ENCODE assay signal across 8 cellular contexts in genomic region chr4:118968006-118968405, GRCh38.
DNase-seq lines count a peak whose midpoint lies in the region; ATAC-seq, FAIRE-seq and TF ChIP-seq lines count a peak whose summit lies in the region.

No MANE protein-coding gene starts in this region.

- H3K9me3 ChIP-seq in small intestine (ENCODE audit: control insufficient read depth, low read depth): no peaks in the 10 kb centered on the region

- WGBS in small intestine, 3 donors: 9 to 35% (median 19%) methylated on average over 1 of the region's 1 CpG

- H3K27me3 ChIP-seq in small intestine (ENCODE audit: control insufficient read depth in 2 of 2, insufficient read depth in 2 of 2, low read length in 2 of 2): no peaks in the 10 kb centered on the region

- peak; percentile 100 for ATAC-seq in GM21825 (IDR thresholded peaks at IDR 0.05; ENCODE audit: unreplicated experiment)

- H3K4me3 ChIP-seq in small intestine (ENCODE audit: low read depth in 1 of 2, low read length in 2 of 2): no peak overlapping the region

- in situ Hi-C loops in KBM-7 (cut with MboI; ENCODE audit: low pct_unique_long_range_greater_than_20kb, low sequenced_read_pairs): no loop called here

- TF ChIP-seq POLR2A in GM12892 (IDR thresholded peaks at IDR 0.05; ENCODE audit: low read depth, low read length): peak; percentile 45; the same call in 1 of the 2 replicates

- DNase-seq in GM12892 (ENCODE audit: insufficient read length) (peak; percentile 29), KBM-7 (peak; percentile 90), amniotic epithelial cell (ENCODE audit: low read depth) (peak; percentile 95), iPS DF 4.7 (ENCODE audit: extremely low read depth, low spot score) (peak; percentile 62), small intestine (peak; percentile 73), NCI-H1105 (lab: John Stamatoyannopoulos, UW) (no peak), T-helper 9 cell (no peak)

- H3K4me1 ChIP-seq in small intestine (ENCODE audit: control insufficient read depth in 2 of 2, insufficient read depth in 1 of 2, low read depth in 1 of 2, low read length in 1 of 2): peaks cover 0 to 8% of the 10 kb centered on the region in 2 donors

- FAIRE-seq in GM12892 (lab: Jason Lieb, UNC) (peak; percentile 92), small intestine (lab: Jason Lieb, UNC) (no peak)

- H3K27ac ChIP-seq in small intestine (ENCODE audit: low read depth in 1 of 2, low read length in 1 of 2): peak overlapping the region; percentile 72 to 84

- no peaks in the 10 kb centered on the region for H3K36me3 ChIP-seq in small intestine (ENCODE audit: control insufficient read depth in 2 of 2, insufficient read depth in 2 of 2, low read length in 2 of 2)

Comparison
In these comparisons a context has a peak if more than half of its experiments do, and no peak if none do; other contexts are left out.
1. DNase-seq: peak in GM12892 (single experiment), KBM-7 (single experiment), amniotic epithelial cell (single experiment), iPS DF 4.7 (single experiment) and small intestine (single experiment); none in NCI-H1105 (single experiment) and T-helper 9 cell (single experiment).